ENCODE assay signal across 11 cellular contexts in the genomic region with DNA sequence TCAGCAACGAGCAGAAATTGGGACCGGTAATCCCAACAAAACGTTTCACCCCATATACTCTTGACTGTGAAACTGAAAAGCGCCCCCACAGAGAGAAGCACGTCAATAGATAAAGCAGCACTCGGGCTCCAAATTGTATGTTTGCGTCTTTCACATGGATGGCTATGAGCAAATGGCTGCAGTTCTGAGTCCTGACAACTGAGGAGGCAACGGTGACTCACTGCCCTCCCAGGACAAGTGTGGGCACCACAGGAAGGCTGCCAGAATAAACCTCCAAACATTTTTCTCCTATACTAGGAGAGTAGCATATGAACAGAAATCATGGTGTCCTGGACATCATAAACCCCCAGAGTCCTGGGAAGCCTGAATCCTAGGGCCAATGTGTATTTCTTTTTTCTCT. TPM values are rescaled to one million over a fixed set of nuclear protein-coding genes. Genes with fewer than 3 reads are reported as not detected.
DNase-seq lines count a peak whose midpoint lies in the region; ATAC-seq and TF ChIP-seq lines count a peak whose summit lies in the region.
"Had no signal": no experiment of that assay in that cellular context is flagged by ENCODE, and none has a peak within 500 bp of the region (broad histone marks: within the 10 kb centered on the region; RNA-seq: fewer than 3 reads in every experiment).

No MANE protein-coding gene starts in this region.

- peaks cover 24 to 100% (median 82%) of the 10 kb centered on the region in 6 donors for H3K4me1 ChIP-seq in spleen

- H3K27ac Mint-ChIP-seq in activated CD8-positive, alpha-beta T cell treated with anti-CD3 and anti-CD28 coated beads, Interleukin-2, amount 10 ng/mL, durations not matched to agents 7 days and 5 days, result peak overlapping the region; percentile 96

- no peak overlapping the region for H3K4me3 ChIP-seq in fibroblast of villous mesenchyme (ENCODE audit: low read depth, low read length)
- H3K4me3 ChIP-seq in spleen, result no peak overlapping the region

- H3K9me3 ChIP-seq in spleen, result no peaks in the 10 kb centered on the region

- ATAC-seq in activated CD8-positive, alpha-beta T cell treated with anti-CD3 and anti-CD28 coated beads, Interleukin-2, amount 10 ng/mL, durations not matched to agents 7 days and 5 days, result no peak
- no peak for ATAC-seq in GM19452 (IDR thresholded peaks at IDR 0.05; ENCODE audit: unreplicated experiment)

- H3K36me3 Mint-ChIP-seq in activated CD8-positive, alpha-beta T cell treated with anti-CD3 and anti-CD28 coated beads, Interleukin-2, amount 10 ng/mL, durations not matched to agents 7 days and 5 days (ENCODE audit: low read depth), result peaks cover 84% of the 10 kb centered on the region

- POLR2A ChIA-PET in activated CD8-positive, alpha-beta T cell treated with anti-CD3 and anti-CD28 coated beads, Interleukin-2, amount 10 ng/mL, durations not matched to agents 7 days and 5 days (lab: Charles Lee), result no interaction called here

- intact Hi-C loops in spleen (cut with DNase I; ENCODE audit: low total_unique reads), result no loop called here

- H3K27me3 ChIP-seq in spleen (replicated peaks in 1 of 7), result no peaks in the 10 kb centered on the region

- 71 to 80% (median 76%) methylated on average over 8 of the region's 8 CpGs for WGBS in spleen, 5 donors

- TF ChIP-seq POLR2A in spleen (IDR thresholded peaks at IDR 0.05), result no peak

- no peak overlapping the region for H3K4me3 Mint-ChIP-seq in activated CD8-positive, alpha-beta T cell treated with anti-CD3 and anti-CD28 coated beads, Interleukin-2, amount 10 ng/mL, durations not matched to agents 7 days and 5 days
- H3K4me3 Mint-ChIP-seq: nephron progenitor cell had no signal

- peak; percentile 78 for DNase-seq in stimulated activated CD4-positive, alpha-beta T cell treated with anti-CD3 and anti-CD28 coated beads, Interleukin-15, amount 100 ng/mL, for 24 hours
- DNase-seq in stimulated activated CD4-positive, alpha-beta T cell treated with anti-CD3 and anti-CD28 coated beads, Interleukin-2, amount 100 ng/mL, for 48 hours, result no peak
- DNase-seq in activated CD8-positive, alpha-beta T cell treated with anti-CD3 and anti-CD28 coated beads, Interleukin-2, amount 10 ng/mL, durations not matched to agents 7 days and 5 days, result no peak
- DNase-seq in fibroblast of villous mesenchyme (ENCODE audit: low read depth) (peak; percentile 19), spleen (no peak), T1000 (lab: John Stamatoyannopoulos, UW) (no peak)
- DNase-seq: NCI-H2171, nephron progenitor cell had no signal

- CTCF ChIA-PET in activated CD8-positive, alpha-beta T cell treated with anti-CD3 and anti-CD28 coated beads, Interleukin-2, amount 10 ng/mL, durations not matched to agents 7 days and 5 days (lab: Charles Lee), result interaction anchor here (1.9 to 2.9 kb wide), 4 partner anchors 9 to 88 kb away, joined by 6 to 9 read pairs (median 8); no protein-coding TSS in a partner anchor

- no peak for TF ChIP-seq CTCF in fibroblast of villous mesenchyme (IDR thresholded peaks at IDR 0.05; ENCODE audit: insufficient read depth, low read depth, low read length)
- no peak for TF ChIP-seq CTCF in spleen (IDR thresholded peaks at IDR 0.05 in 8 of 11, conservative IDR thresholded peaks at IDR 0.05 in 3 of 11)

- H3K9me3 Mint-ChIP-seq in activated CD8-positive, alpha-beta T cell treated with anti-CD3 and anti-CD28 coated beads, Interleukin-2, amount 10 ng/mL, durations not matched to agents 7 days and 5 days (ENCODE audit: insufficient read depth), result no peaks in the 10 kb centered on the region
- H3K9me3 Mint-ChIP-seq: nephron progenitor cell had no signal

- H3K27ac ChIP-seq in temporal lobe (ENCODE audit: low read depth, low read length) (peak overlapping the region; percentile 73), spleen (peak overlapping the region in 3 of 8 donors; percentile 80 to 97 (median 95))
- H3K27ac ChIP-seq: epithelial cell of prostate had no signal

- peaks cover 0 to 36% (median 0%) of the 10 kb centered on the region in 6 donors for H3K36me3 ChIP-seq in spleen

- no peaks in the 10 kb centered on the region for H3K27me3 Mint-ChIP-seq in activated CD8-positive, alpha-beta T cell treated with anti-CD3 and anti-CD28 coated beads, Interleukin-2, amount 10 ng/mL, durations not matched to agents 7 days and 5 days (ENCODE audit: low read depth)

- H3K4me1 Mint-ChIP-seq in activated CD8-positive, alpha-beta T cell treated with anti-CD3 and anti-CD28 coated beads, Interleukin-2, amount 10 ng/mL, durations not matched to agents 7 days and 5 days (ENCODE audit: low read depth), result peaks cover 98% of the 10 kb centered on the region

RNA-seq across cellular contexts. Expression of a gene that starts 36.6 kb away (rescaled TPM):
- total RNA-seq in activated CD8-positive, alpha-beta T cell treated with anti-CD3 and anti-CD28 coated beads, Interleukin-2, amount 10 ng/mL, durations not matched to agents 7 days and 5 days, result 100 to 1,000 TPM; 314 to 321 TPM
- 0.43 and 1.6 TPM in 2 replicates for total RNA-seq in fibroblast of villous mesenchyme
- total RNA-seq in temporal lobe, result 10.6 TPM
- total RNA-seq in spleen, result 100 to 1,000 TPM in 6 of 7 donors, 10 to 100 TPM in 1; 81.6 to 193 (median 171) TPM
- polyA plus RNA-seq in spleen, result 10 to 100 TPM; 23.0 to 32.3 (median 31.5) TPM

Comparison
In these comparisons a context has a peak if more than half of its experiments do, and no peak if none do; other contexts are left out.
1. DNase-seq: peak in stimulated activated CD4-positive, alpha-beta T cell treated with anti-CD3 and anti-CD28 coated beads, Interleukin-15, amount 100 ng/mL, for 24 hours (single experiment) and fibroblast of villous mesenchyme (single experiment); none in stimulated activated CD4-positive, alpha-beta T cell treated with anti-CD3 and anti-CD28 coated beads, Interleukin-2, amount 100 ng/mL, for 48 hours (0 of 2), activated CD8-positive, alpha-beta T cell treated with anti-CD3 and anti-CD28 coated beads, Interleukin-2, amount 10 ng/mL, durations not matched to agents 7 days and 5 days (single experiment), spleen (single experiment) and T1000 (single experiment).